ENCODE assay signal across 1 cellular context in the genomic region with DNA sequence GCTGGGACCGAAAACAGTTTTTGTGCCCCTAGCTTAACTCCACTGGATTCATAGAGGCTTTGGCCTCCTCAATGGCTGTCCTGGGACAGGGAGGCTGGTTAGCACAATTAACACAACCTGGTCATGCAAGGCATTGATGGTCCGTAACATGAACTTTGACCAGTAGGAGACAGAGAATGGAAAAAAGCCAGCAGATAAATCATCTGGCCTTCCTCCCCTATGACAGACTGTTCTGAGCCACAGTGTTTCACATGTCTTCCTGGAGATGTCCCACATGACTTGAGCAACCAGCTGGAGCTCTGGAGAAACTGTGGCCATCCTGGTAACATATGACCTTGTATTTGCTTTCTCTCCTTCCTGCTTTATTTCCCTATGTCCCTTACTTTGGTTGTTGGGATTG.
TF ChIP-seq lines count a peak whose summit lies in the region.

No MANE protein-coding gene starts in this region.

TF ChIP-seq in HepG2, 621 proteins besides CTCF, POLR2A, EP300 and RAD21 (continued from another document):
- no peak for TF ChIP-seq ZNF557 (CRISPR knock-in tag; IDR thresholded peaks at IDR 0.05)
- TF ChIP-seq, protein P1, sequence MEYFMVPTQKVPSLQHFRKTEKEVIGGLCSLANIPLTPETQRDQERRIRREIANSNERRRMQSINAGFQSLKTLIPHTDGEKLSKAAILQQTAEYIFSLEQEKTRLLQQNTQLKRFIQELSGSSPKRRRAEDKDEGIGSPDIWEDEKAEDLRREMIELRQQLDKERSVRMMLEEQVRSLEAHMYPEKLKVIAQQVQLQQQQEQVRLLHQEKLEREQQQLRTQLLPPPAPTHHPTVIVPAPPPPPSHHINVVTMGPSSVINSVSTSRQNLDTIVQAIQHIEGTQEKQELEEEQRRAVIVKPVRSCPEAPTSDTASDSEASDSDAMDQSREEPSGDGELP (IDR thresholded peaks at IDR 0.05; ENCODE audit: borderline replicate concordance, low read depth): no peak
- no peak for TF ChIP-seq CSRNP2 (CRISPR knock-in tag; conservative IDR thresholded peaks at IDR 0.05; ENCODE audit: low read depth)
- no peak for TF ChIP-seq TAF1 (CRISPR knock-in tag; IDR thresholded peaks at IDR 0.05)
- no peak for TF ChIP-seq TBX2 (CRISPR knock-in tag; IDR thresholded peaks at IDR 0.05; ENCODE audit: borderline replicate concordance)
- TF ChIP-seq PRPF4 (IDR thresholded peaks at IDR 0.05; ENCODE audit: low read depth, low read length, poor library complexity, severe bottlenecking): no peak
- TF ChIP-seq NR2F2 (IDR thresholded peaks at IDR 0.05; ENCODE audit: borderline replicate concordance, low read depth): no peak
- no peak for TF ChIP-seq HOXA7 (CRISPR knock-in tag; IDR thresholded peaks at IDR 0.05)
- no peak for TF ChIP-seq ZBTB21 (CRISPR knock-in tag; IDR thresholded peaks at IDR 0.05)
- TF ChIP-seq, protein P2, sequence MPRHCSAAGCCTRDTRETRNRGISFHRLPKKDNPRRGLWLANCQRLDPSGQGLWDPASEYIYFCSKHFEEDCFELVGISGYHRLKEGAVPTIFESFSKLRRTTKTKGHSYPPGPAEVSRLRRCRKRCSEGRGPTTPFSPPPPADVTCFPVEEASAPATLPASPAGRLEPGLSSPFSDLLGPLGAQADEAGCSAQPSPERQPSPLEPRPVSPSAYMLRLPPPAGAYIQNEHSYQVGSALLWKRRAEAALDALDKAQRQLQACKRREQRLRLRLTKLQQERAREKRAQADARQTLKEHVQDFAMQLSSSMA (CRISPR knock-in tag; IDR thresholded peaks at IDR 0.05): no peak
TF ChIP-seq in HepG2: peak in this region for 0.
